22 cellular contexts compared by ENCODE assay signal in genomic region chr21:41892726-41893125, GRCh38. TPM values are rescaled to one million over a fixed set of nuclear protein-coding genes. Genes with fewer than 3 reads are reported as not detected.
DNase-seq lines count a peak whose midpoint lies in the region; ATAC-seq, FAIRE-seq and TF ChIP-seq lines count a peak whose summit lies in the region.
"Had no signal": no experiment of that assay in that cellular context is flagged by ENCODE, and none has a peak within 500 bp of the region (broad histone marks: within the 10 kb centered on the region; RNA-seq: fewer than 3 reads in every experiment).

No MANE protein-coding gene starts in this region.

- no peak for TF ChIP-seq RAD21 in H1 (IDR thresholded peaks at IDR 0.05 in 1 of 2, conservative IDR thresholded peaks at IDR 0.05 in 1 of 2; ENCODE audit: low read depth in 2 of 2, low read length in 2 of 2)

- H3K4me1 ChIP-seq in right atrium auricular region (no peaks in the 10 kb centered on the region), H1 (replicated peaks in 1 of 4; ENCODE audit: control insufficient read depth in 3 of 4, insufficient read depth in 4 of 4, low read length in 3 of 4) (peaks cover 4 to 17% (median 14%) of the 10 kb centered on the region in 4 experiments), gastroesophageal sphincter (peaks cover 0 to 6% (median 0%) of the 10 kb centered on the region in 3 donors)
- H3K4me1 ChIP-seq: HAP-1 had no signal

- POLR2A ChIA-PET in H1 (lab: Charles Lee; ENCODE audit: partially characterized antibody): interaction anchor here (2.5 kb wide), 1 partner anchor 13 kb away, joined by 6 read pairs; the partner anchor contains the start of gene PRDM15

- peaks cover 0 to 2% of the 10 kb centered on the region in 2 experiments for H4K20me1 ChIP-seq in H1 (replicated peaks in 1 of 2; ENCODE audit: control insufficient read depth in 1 of 2, insufficient read depth in 2 of 2, low read length in 2 of 2)

- H3K27ac ChIP-seq in right atrium auricular region (no peak overlapping the region), H1 (ENCODE audit: low read depth, low read length) (no peak overlapping the region), gastroesophageal sphincter (no peak overlapping the region)
- H3K27ac ChIP-seq: 22Rv1 had no signal

- H3K79me1 ChIP-seq in H1 (ENCODE audit: low read depth, low read length): no peaks in the 10 kb centered on the region

- no peak overlapping the region; the same call in 1 of the 2 replicates for H3K18ac ChIP-seq in H1 (ENCODE audit: extremely low read depth, low read length)

- H3K4me3 ChIP-seq in right atrium auricular region: no peak overlapping the region
- no peak overlapping the region for H3K4me3 ChIP-seq in H1 (ENCODE audit: extremely low read depth in 1 of 4, insufficient read depth in 2 of 4, low read depth in 3 of 4, low read length in 4 of 4)
- no peak overlapping the region for H3K4me3 ChIP-seq in gastroesophageal sphincter
- H3K4me3 ChIP-seq: GM12878, GM23338, HAP-1 had no signal

- peak overlapping the region; percentile 52; the same call in 1 of the 2 replicates for H4K8ac ChIP-seq in H1 (ENCODE audit: extremely low read depth, insufficient read depth, low read length)

- H3K27me3 ChIP-seq in right atrium auricular region: no peaks in the 10 kb centered on the region
- H3K27me3 ChIP-seq in H1 (replicated peaks in 1 of 4; ENCODE audit: control insufficient read depth in 3 of 4, extremely low read depth in 1 of 4, insufficient read depth in 3 of 4, low read length in 3 of 4): no peaks in the 10 kb centered on the region
- H3K27me3 ChIP-seq in gastroesophageal sphincter: no peaks in the 10 kb centered on the region

- no peak overlapping the region for H3K56ac ChIP-seq in H1 (replicated peaks; ENCODE audit: insufficient read length, low read depth, low read length)

- H3K4ac ChIP-seq in H1 (replicated peaks; ENCODE audit: insufficient read length, low read depth, low read length): no peak overlapping the region

- H2BK20ac ChIP-seq in H1 (ENCODE audit: low read length): no peak overlapping the region

- no peak overlapping the region for H3K27ac Mint-ChIP-seq in mesothelial cell of epicardium
- H3K27ac Mint-ChIP-seq: GM23338, HFFc6 had no signal

- TF ChIP-seq EP300 in H1 (IDR thresholded peaks at IDR 0.05; ENCODE audit: borderline replicate concordance in 1 of 2, low read depth in 2 of 2, low read length in 2 of 2) (no peak), gastroesophageal sphincter (IDR thresholded peaks at IDR 0.05) (no peak)

- H3K4me1 Mint-ChIP-seq in mesothelial cell of epicardium: peaks cover 25% of the 10 kb centered on the region

- TF ChIP-seq CTCF in right atrium auricular region (IDR thresholded peaks at IDR 0.05): no peak
- no peak for TF ChIP-seq CTCF in H1 (IDR thresholded peaks at IDR 0.05; ENCODE audit: control extremely low read depth in 1 of 3, insufficient read depth in 1 of 3, low read depth in 1 of 3, low read length in 3 of 3)
- TF ChIP-seq CTCF in mesothelial cell of epicardium (IDR thresholded peaks at IDR 0.05; ENCODE audit: unreplicated experiment): no peak
- TF ChIP-seq CTCF in gastroesophageal sphincter (IDR thresholded peaks at IDR 0.05): no peak

- no peaks in the 10 kb centered on the region for H3K27me3 Mint-ChIP-seq in mesothelial cell of epicardium (ENCODE audit: low read depth)
- H3K27me3 Mint-ChIP-seq: B cell; CD4-positive, alpha-beta memory T cell had no signal

- H2BK12ac ChIP-seq in H1 (ENCODE audit: low read depth, low read length): no peak overlapping the region

- ATAC-seq in Right ventricle myocardium inferior (no peak), gastroesophageal sphincter (no peak)
- ATAC-seq: GM12878, GM23338 had no signal

- TF ChIP-seq POLR2A in H1 (IDR thresholded peaks at IDR 0.05; ENCODE audit: control extremely low read depth in 1 of 2, low read depth in 2 of 2, low read length in 2 of 2) (no peak), gastroesophageal sphincter (IDR thresholded peaks at IDR 0.05) (no peak)

- H4K91ac ChIP-seq in H1 (replicated peaks; ENCODE audit: insufficient read length, low read length): no peak overlapping the region

- no peak for FAIRE-seq in H1 (lab: Jason Lieb, UNC)
- FAIRE-seq: A204.1, GM12878, H54 had no signal

- H2AFZ ChIP-seq in H1 (ENCODE audit: low read length): no peak overlapping the region
- H2AFZ ChIP-seq: GM23338 had no signal

- no peaks in the 10 kb centered on the region for H3K23me2 ChIP-seq in H1 (ENCODE audit: low read depth, low read length)

- H4K5ac ChIP-seq in H1 (ENCODE audit: insufficient read length, low read depth, low read length): no peak overlapping the region

- DNase-seq in Right ventricle myocardium inferior (ENCODE audit: missing footprints) (peak; percentile 58), right atrium auricular region (ENCODE audit: low spot score) (no peak), H1 (ENCODE audit: low read depth in 1 of 2, low spot score in 2 of 2) (no peak), posterior vena cava (ENCODE audit: low spot score) (peak; percentile 70), mesothelial cell of epicardium (ENCODE audit: low spot score in 2 of 2, unreplicated experiment in 2 of 2) (no peak), mesenteric fat pad (ENCODE audit: low spot score) (no peak)
- DNase-seq: C1 segment of cervical spinal cord; Calu3; CD4-positive, alpha-beta memory T cell; COR-L47; DMS53; DMS79 treated with DMSO at 0.1 percent for 48 hours; GDM1; HFFc6 had no signal

- no peak overlapping the region for H2BK120ac ChIP-seq in H1 (replicated peaks; ENCODE audit: low read depth, low read length)

- no peaks in the 10 kb centered on the region for H3K79me2 ChIP-seq in H1 (ENCODE audit: control insufficient read depth in 1 of 2, insufficient read depth in 2 of 2, low read length in 2 of 2)

- no peak overlapping the region for H3K4me2 ChIP-seq in H1 (ENCODE audit: insufficient read depth in 1 of 2, low read depth in 2 of 2, low read length in 2 of 2)
- H3K4me2 ChIP-seq: GM23338 had no signal

- no peak overlapping the region for H3K9ac ChIP-seq in H1 (replicated peaks in 1 of 4; ENCODE audit: extremely low read depth in 1 of 4, low read depth in 3 of 4, low read length in 3 of 4)

- H3K36me3 ChIP-seq in right atrium auricular region (no peaks in the 10 kb centered on the region), H1 (ENCODE audit: control insufficient read depth in 2 of 4, insufficient read depth in 4 of 4, low read length in 3 of 4) (peaks cover 0 to 2% (median 0%) of the 10 kb centered on the region in 4 experiments; a peak in 1 of 8 replicates), gastroesophageal sphincter (peaks cover 0 to 68% of the 10 kb centered on the region in 2 donors)

- CTCF ChIA-PET in H1 (lab: Charles Lee; ENCODE audit: partially characterized antibody): interaction anchor here (2.9 kb wide), 1 partner anchor 15 kb away, joined by 8 read pairs; no protein-coding TSS in a partner anchor

- H2BK5ac ChIP-seq in H1 (ENCODE audit: low read depth, low read length): no peak overlapping the region

- no peak overlapping the region for H2BK15ac ChIP-seq in H1 (ENCODE audit: low read length)

- no peak overlapping the region for H3K23ac ChIP-seq in H1 (ENCODE audit: insufficient read length)

- no peak overlapping the region for H3K4me3 Mint-ChIP-seq in mesothelial cell of epicardium
- H3K4me3 Mint-ChIP-seq: B cell; CD4-positive, alpha-beta memory T cell; GM23338; HFFc6 had no signal

- H2AK5ac ChIP-seq in H1 (ENCODE audit: low read depth, low read length): no peak overlapping the region

- peaks cover 2% of the 10 kb centered on the region for H3K36me3 Mint-ChIP-seq in mesothelial cell of epicardium
- H3K36me3 Mint-ChIP-seq: CD4-positive, alpha-beta memory T cell had no signal

- H3K9me3 ChIP-seq in right atrium auricular region (no peaks in the 10 kb centered on the region), H1 (ENCODE audit: insufficient read depth in 2 of 2, low read depth in 1 of 2, low read length in 1 of 2) (no peaks in the 10 kb centered on the region), gastroesophageal sphincter (no peaks in the 10 kb centered on the region)
- H3K9me3 ChIP-seq: HAP-1 had no signal

- no peak overlapping the region for H3K14ac ChIP-seq in H1 (ENCODE audit: insufficient read length)

- H3K9me3 Mint-ChIP-seq in mesothelial cell of epicardium: no peaks in the 10 kb centered on the region
- H3K9me3 Mint-ChIP-seq: CD4-positive, alpha-beta memory T cell; GM23338; HFFc6 had no signal

- intact Hi-C loops in Right ventricle myocardium inferior (cut with DNase I): no loop called here
- intact Hi-C loops in posterior vena cava (cut with DNase I): no loop called here

- WGBS in H1 (ENCODE audit: extremely low coverage in 1 of 2, insufficient coverage in 1 of 2, insufficient read length in 1 of 2, insufficient replicate concordance in 2 of 2, low coverage in 1 of 2, low lambda C conversion rate in 2 of 2, missing lambda C conversion rate in 1 of 2), 2 experiments: 90% methylated on average over 15 of the region's 16 CpGs; no CpG with 5 or more reads in 1 of the 2 experiments
- whole genome bisulfite sequencing in gastroesophageal sphincter (ENCODE audit: low coverage in 1 of 2), 2 donors: 94% methylated on average over 2 of the region's 16 CpGs; no CpG with 5 or more reads in 1 of the 2 donors

TF ChIP-seq in H1, 55 proteins besides CTCF, POLR2A, EP300 and RAD21 (continues in another document):
- no peak for TF ChIP-seq RNF2 (IDR thresholded peaks at IDR 0.05; ENCODE audit: borderline replicate concordance, low read depth, low read length, missing control alignments, poor library complexity, severe bottlenecking)
- TF ChIP-seq KDM5A (IDR thresholded peaks at IDR 0.05; ENCODE audit: low read length): no peak
- no peak for TF ChIP-seq SRF (IDR thresholded peaks at IDR 0.05; ENCODE audit: low read depth, low read length)
- TF ChIP-seq RBBP5 (IDR thresholded peaks at IDR 0.05; ENCODE audit: borderline replicate concordance, low read depth, low read length): no peak
- no peak for TF ChIP-seq TEAD4 (IDR thresholded peaks at IDR 0.05; ENCODE audit: low read depth, low read length)

RNA-seq across cellular contexts. Expression of gene PRDM15, which starts 13.6 kb away (rescaled TPM):
- 4.6 TPM for total RNA-seq in Right ventricle myocardium inferior
- total RNA-seq in right atrium auricular region: 1 to 10 TPM; 2.6 to 4.2 TPM
- 10.5 TPM in 2 replicates for total RNA-seq in H1 (2021; fragmentation: NEBNext Ultra II Directional; extraction: Animal tissue kit (Norgen Biotek cat#: 25700))
- polyA plus RNA-seq in H1 (2011; rRNA removed): 9.7 and 11.5 TPM in 2 replicates
- polyA plus RNA-seq in H1 (2011; cell fraction: cytosol; rRNA removed): 8.9 TPM
- 32.0 TPM for polyA plus RNA-seq in H1 (2011; cell fraction: nucleus; rRNA removed)
- polyA plus RNA-seq in H1 (2012, experiment 1 of 2): 7.7 to 9.1 TPM (median 8.6 TPM) in 4 replicates
- 0.76 TPM for polyA plus RNA-seq in H1 (2012, experiment 2 of 2)
- polyA plus RNA-seq in H1 (2013, experiment 1 of 2): 4.3 TPM
- polyA plus RNA-seq in H1 (2013, experiment 2 of 2): 4.1 TPM
- polyA minus RNA-seq in H1 (2011; rRNA and poly(A)+ RNA removed): 34.3 and 35.1 TPM in 2 replicates
- 8.6 TPM for polyA minus RNA-seq in H1 (2011; cell fraction: cytosol; rRNA and poly(A)+ RNA removed)
- polyA minus RNA-seq in H1 (2011; cell fraction: nucleus; rRNA and poly(A)+ RNA removed): 22.0 TPM
- 1 to 10 TPM; 2.9 to 5.0 TPM for total RNA-seq in posterior vena cava
- 9.7 to 12.0 TPM (median 10.9 TPM) in 3 replicates for total RNA-seq in mesothelial cell of epicardium
- 8.0 TPM for total RNA-seq in mesenteric fat pad
- 1 to 10 TPM; 2.9 to 8.2 (median 7.2) TPM for total RNA-seq in gastroesophageal sphincter

Comparison
In these comparisons a context has a peak if more than half of its experiments do, and no peak if none do; other contexts are left out.
1. DNase-seq: peak in Right ventricle myocardium inferior (single experiment) and posterior vena cava (single experiment); none in right atrium auricular region (single experiment), H1 (0 of 2), mesothelial cell of epicardium (0 of 2) and mesenteric fat pad (single experiment).